11 cellular contexts compared by ENCODE assay signal in the genomic region with DNA sequence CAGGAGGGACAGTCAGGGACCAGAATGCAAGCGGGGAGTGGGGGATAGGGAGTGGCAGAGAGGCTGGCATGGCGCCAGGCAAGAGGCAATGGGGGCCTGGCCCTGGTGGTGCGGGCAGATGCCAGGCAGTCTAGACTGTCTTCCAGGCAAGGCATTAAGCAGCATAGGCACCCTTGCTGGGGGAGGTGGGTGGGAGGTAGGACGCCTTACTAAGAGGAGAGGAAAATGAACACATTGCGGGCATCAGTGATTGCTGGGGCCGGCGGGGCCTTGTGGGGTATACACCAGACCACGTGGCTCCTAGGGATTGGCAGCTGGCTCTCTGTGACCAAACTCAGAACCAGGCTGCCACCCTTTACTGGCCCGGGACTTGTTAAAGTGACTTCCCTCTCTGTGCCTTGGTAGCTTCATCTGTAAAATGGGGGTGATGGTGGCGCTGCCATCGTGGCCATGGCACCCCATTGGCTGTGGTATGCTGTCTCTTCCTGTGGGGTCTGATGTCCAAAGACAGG. TPM values are rescaled to one million over a fixed set of nuclear protein-coding genes. Genes with fewer than 3 reads are reported as not detected.
DNase-seq lines count a peak whose midpoint lies in the region; ATAC-seq, FAIRE-seq and TF ChIP-seq lines count a peak whose summit lies in the region.
"Had no signal": no experiment of that assay in that cellular context is flagged by ENCODE, and none has a peak within 500 bp of the region (broad histone marks: within the 10 kb centered on the region; RNA-seq: fewer than 3 reads in every experiment).

No MANE protein-coding gene starts in this region.

- no peaks in the 10 kb centered on the region for H3K9me3 Mint-ChIP-seq in activated T-cell treated with anti-CD3 and anti-CD28 coated beads, Interleukin-2, amount 50 U/mL, for 24 hours
- H3K9me3 Mint-ChIP-seq in activated B cell treated with CpG ODN at 0.5 μM for 24 hours: no peaks in the 10 kb centered on the region
- H3K9me3 Mint-ChIP-seq in stimulated activated naive B cell treated with anti-CD40 and anti-IgM and Interleukin-4, amounts not matched to agents 10 μg/mL and 1 μg/mL and 100 μg/mL, for 72 hours: peaks cover 1 to 3% of the 10 kb centered on the region in 2 donors

- no peak overlapping the region for H3K4me3 ChIP-seq in kidney (ENCODE audit: low read length in 2 of 2)
- H3K4me3 ChIP-seq: cardiac muscle cell had no signal

- POLR2A ChIA-PET in activated B cell treated with CpG ODN at 0.5 μM for 24 hours (lab: Charles Lee): interaction anchor here (0.6 kb wide), 1 partner anchor 32 kb away, joined by 4 read pairs; no protein-coding TSS in a partner anchor

- H3K27ac ChIP-seq in kidney (ENCODE audit: low read depth in 2 of 2, low read length in 2 of 2): peak overlapping the region; percentile 92 to 97
- H3K27ac ChIP-seq: cardiac muscle cell had no signal

- H3K36me3 ChIP-seq in kidney (ENCODE audit: control insufficient read depth in 1 of 2, insufficient read depth in 2 of 2, low read length in 2 of 2): peaks cover 4 to 8% of the 10 kb centered on the region in 2 donors
- H3K36me3 ChIP-seq: cardiac muscle cell had no signal

- H3K4me3 Mint-ChIP-seq in activated T-cell treated with anti-CD3 and anti-CD28 coated beads, Interleukin-2, amount 50 U/mL, for 24 hours: no peak overlapping the region
- H3K4me3 Mint-ChIP-seq in activated B cell treated with CpG ODN at 0.5 μM for 24 hours: no peak overlapping the region
- H3K4me3 Mint-ChIP-seq in stimulated activated naive B cell treated with anti-CD40 and anti-IgM and Interleukin-4, amounts not matched to agents 10 μg/mL and 1 μg/mL and 100 μg/mL, for 72 hours: peak overlapping the region in 1 of 2 donors; percentile 16

- peak overlapping the region; percentile 89 for H3K27ac Mint-ChIP-seq in activated T-cell treated with anti-CD3 and anti-CD28 coated beads, Interleukin-2, amount 50 U/mL, for 24 hours
- peak overlapping the region; percentile 83 for H3K27ac Mint-ChIP-seq in activated B cell treated with CpG ODN at 0.5 μM for 24 hours
- H3K27ac Mint-ChIP-seq in stimulated activated naive B cell treated with anti-CD40 and anti-IgM and Interleukin-4, amounts not matched to agents 10 μg/mL and 1 μg/mL and 100 μg/mL, for 72 hours: peak overlapping the region; percentile 79

- no peaks in the 10 kb centered on the region for H3K9me3 ChIP-seq in kidney (ENCODE audit: control insufficient read depth in 1 of 2, low read length in 2 of 2)

- peak overlapping the region in 1 of 2 donors; percentile 69 for H3K9ac ChIP-seq in kidney (ENCODE audit: low read length in 2 of 2)

- H3K27me3 Mint-ChIP-seq in activated T-cell treated with anti-CD3 and anti-CD28 coated beads, Interleukin-2, amount 50 U/mL, for 24 hours: no peaks in the 10 kb centered on the region
- no peaks in the 10 kb centered on the region for H3K27me3 Mint-ChIP-seq in activated B cell treated with CpG ODN at 0.5 μM for 24 hours
- no peaks in the 10 kb centered on the region for H3K27me3 Mint-ChIP-seq in stimulated activated naive B cell treated with anti-CD40 and anti-IgM and Interleukin-4, amounts not matched to agents 10 μg/mL and 1 μg/mL and 100 μg/mL, for 72 hours

- TF ChIP-seq CTCF in activated B cell treated with CpG ODN at 0.5 μM for 24 hours (IDR thresholded peaks at IDR 0.05) (no peak), kidney (IDR thresholded peaks at IDR 0.05; ENCODE audit: borderline replicate concordance, extremely low read depth, insufficient read depth) (no peak)

- peaks cover 67% of the 10 kb centered on the region for H3K4me1 Mint-ChIP-seq in activated T-cell treated with anti-CD3 and anti-CD28 coated beads, Interleukin-2, amount 50 U/mL, for 24 hours (ENCODE audit: low read depth)
- H3K4me1 Mint-ChIP-seq in activated B cell treated with CpG ODN at 0.5 μM for 24 hours: peaks cover 85% of the 10 kb centered on the region
- peaks cover 53 to 85% of the 10 kb centered on the region in 2 donors for H3K4me1 Mint-ChIP-seq in stimulated activated naive B cell treated with anti-CD40 and anti-IgM and Interleukin-4, amounts not matched to agents 10 μg/mL and 1 μg/mL and 100 μg/mL, for 72 hours

- CTCF ChIA-PET in activated B cell treated with CpG ODN at 0.5 μM for 24 hours (lab: Charles Lee): no interaction called here

- intact Hi-C loops in activated B cell treated with CpG ODN at 0.5 μM for 24 hours (cut with micrococcal nuclease) (no loop called here), kidney (cut with DNase I) (no loop called here)

- no peak for ATAC-seq in activated B cell treated with CpG ODN at 0.5 μM for 24 hours (ENCODE audit: low read depth)
- ATAC-seq in stimulated activated naive B cell treated with anti-CD40 and anti-IgM and Interleukin-4, amounts not matched to agents 10 μg/mL and 1 μg/mL and 100 μg/mL, for 72 hours (replicated peaks): no peak

- no peak for DNase-seq in activated T-cell treated with anti-CD3 and anti-CD28 coated beads, Interleukin-2, amount 50 U/mL, for 24 hours
- DNase-seq in activated T-cell treated with anti-CD3 and anti-CD28 coated beads, Interleukin-2, amount 50 U/mL, for 1 hour: no peak
- no peak for DNase-seq in activated B cell treated with CpG ODN at 0.5 μM for 24 hours
- peak; percentile 86 for DNase-seq in kidney
- no peak for DNase-seq in stimulated activated naive B cell treated with anti-CD40 and anti-IgM and Interleukin-4, amounts not matched to agents 10 μg/mL and 1 μg/mL and 100 μg/mL, for 72 hours
- DNase-seq in putamen (ENCODE audit: low spot score): no peak
- DNase-seq in mucosa of gallbladder (ENCODE audit: low spot score): no peak
- DNase-seq in stimulated activated CD4-positive, alpha-beta T cell treated with anti-CD3 and anti-CD28 coated beads, Interleukin-4, amount 100 ng/mL, for 1 hour: no peak
- DNase-seq: NCI-H345, SHP77 treated with DMSO at 0.1 percent for 48 hours had no signal

- H3K36me3 Mint-ChIP-seq in activated T-cell treated with anti-CD3 and anti-CD28 coated beads, Interleukin-2, amount 50 U/mL, for 24 hours (ENCODE audit: low read depth): peaks cover 70% of the 10 kb centered on the region
- peaks cover 31% of the 10 kb centered on the region for H3K36me3 Mint-ChIP-seq in activated B cell treated with CpG ODN at 0.5 μM for 24 hours (ENCODE audit: low read depth)
- H3K36me3 Mint-ChIP-seq in stimulated activated naive B cell treated with anti-CD40 and anti-IgM and Interleukin-4, amounts not matched to agents 10 μg/mL and 1 μg/mL and 100 μg/mL, for 72 hours: peaks cover 52 to 57% of the 10 kb centered on the region in 2 donors

- FAIRE-seq in kidney (lab: Jason Lieb, UNC): no peak

- peaks cover 81% of the 10 kb centered on the region in 2 donors for H3K4me1 ChIP-seq in kidney (ENCODE audit: control insufficient read depth in 1 of 2, insufficient read depth in 1 of 2, low read depth in 1 of 2, low read length in 2 of 2)

RNA-seq across cellular contexts. Expression of a gene that starts 46.0 kb away (rescaled TPM):
- total RNA-seq in activated B cell treated with CpG ODN at 0.5 μM for 24 hours (220 and 257 TPM in 2 replicates), kidney (226 TPM), mucosa of gallbladder (227 TPM)
- 79.0 TPM for polyA plus RNA-seq in kidney (ENCODE audit: insufficient read depth, low read depth, low replicate concordance)
